In genomic region chr10:101767966-101768790, GRCh38 we compare ENCODE assay signal across 2 cellular contexts.
TF ChIP-seq lines count a peak whose summit lies in the region.

No MANE protein-coding gene starts in this region.

TF ChIP-seq in SK-N-SH, 30 proteins besides CTCF, POLR2A, EP300 and RAD21 (continued from another document):
- TF ChIP-seq NRF1 (IDR thresholded peaks at IDR 0.05; ENCODE audit: low read depth, low read length) (no peak), RFX5 (IDR thresholded peaks at IDR 0.05; ENCODE audit: low read length) (no peak), TCF12 (IDR thresholded peaks at IDR 0.05) (no peak), PBX3 (IDR thresholded peaks at IDR 0.05) (no peak), TAF1 (IDR thresholded peaks at IDR 0.05; ENCODE audit: borderline replicate concordance, low read depth, low read length) (no peak), POLR2AphosphoS5 (IDR thresholded peaks at IDR 0.05; ENCODE audit: low read depth, low read length) (no peak), MAX (IDR thresholded peaks at IDR 0.05; ENCODE audit: low read depth) (no peak), SMC3 (IDR thresholded peaks at IDR 0.05; ENCODE audit: low read depth, low read length) (no peak), FOXM1 (IDR thresholded peaks at IDR 0.05; ENCODE audit: low read depth) (no peak), EZH2phosphoT487 (IDR thresholded peaks at IDR 0.05; ENCODE audit: borderline replicate concordance, low read depth) (no peak), NFIC (IDR thresholded peaks at IDR 0.05; ENCODE audit: borderline replicate concordance) (no peak), YY1 (IDR thresholded peaks at IDR 0.05; ENCODE audit: low read depth) (no peak)
- TF ChIP-seq, protein P1, sequence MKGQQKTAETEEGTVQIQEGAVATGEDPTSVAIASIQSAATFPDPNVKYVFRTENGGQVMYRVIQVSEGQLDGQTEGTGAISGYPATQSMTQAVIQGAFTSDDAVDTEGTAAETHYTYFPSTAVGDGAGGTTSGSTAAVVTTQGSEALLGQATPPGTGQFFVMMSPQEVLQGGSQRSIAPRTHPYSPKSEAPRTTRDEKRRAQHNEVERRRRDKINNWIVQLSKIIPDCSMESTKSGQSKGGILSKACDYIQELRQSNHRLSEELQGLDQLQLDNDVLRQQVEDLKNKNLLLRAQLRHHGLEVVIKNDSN (IDR thresholded peaks at IDR 0.05; ENCODE audit: borderline replicate concordance, low read depth) = no peak
- TF ChIP-seq, protein P2, sequence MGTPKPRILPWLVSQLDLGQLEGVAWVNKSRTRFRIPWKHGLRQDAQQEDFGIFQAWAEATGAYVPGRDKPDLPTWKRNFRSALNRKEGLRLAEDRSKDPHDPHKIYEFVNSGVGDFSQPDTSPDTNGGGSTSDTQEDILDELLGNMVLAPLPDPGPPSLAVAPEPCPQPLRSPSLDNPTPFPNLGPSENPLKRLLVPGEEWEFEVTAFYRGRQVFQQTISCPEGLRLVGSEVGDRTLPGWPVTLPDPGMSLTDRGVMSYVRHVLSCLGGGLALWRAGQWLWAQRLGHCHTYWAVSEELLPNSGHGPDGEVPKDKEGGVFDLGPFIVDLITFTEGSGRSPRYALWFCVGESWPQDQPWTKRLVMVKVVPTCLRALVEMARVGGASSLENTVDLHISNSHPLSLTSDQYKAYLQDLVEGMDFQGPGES (IDR thresholded peaks at IDR 0.05; ENCODE audit: low read depth, low read length) = no peak
- TF ChIP-seq, protein P3, sequence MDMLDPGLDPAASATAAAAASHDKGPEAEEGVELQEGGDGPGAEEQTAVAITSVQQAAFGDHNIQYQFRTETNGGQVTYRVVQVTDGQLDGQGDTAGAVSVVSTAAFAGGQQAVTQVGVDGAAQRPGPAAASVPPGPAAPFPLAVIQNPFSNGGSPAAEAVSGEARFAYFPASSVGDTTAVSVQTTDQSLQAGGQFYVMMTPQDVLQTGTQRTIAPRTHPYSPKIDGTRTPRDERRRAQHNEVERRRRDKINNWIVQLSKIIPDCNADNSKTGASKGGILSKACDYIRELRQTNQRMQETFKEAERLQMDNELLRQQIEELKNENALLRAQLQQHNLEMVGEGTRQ (IDR thresholded peaks at IDR 0.05; ENCODE audit: borderline replicate concordance, low read depth, low read length) = no peak

TF ChIP-seq in SK-N-SH treated with all-trans-retinoic acid at 6 μM for 48 hours, 23 proteins besides CTCF, POLR2A, EP300 and RAD21:
- TF ChIP-seq, protein P4, sequence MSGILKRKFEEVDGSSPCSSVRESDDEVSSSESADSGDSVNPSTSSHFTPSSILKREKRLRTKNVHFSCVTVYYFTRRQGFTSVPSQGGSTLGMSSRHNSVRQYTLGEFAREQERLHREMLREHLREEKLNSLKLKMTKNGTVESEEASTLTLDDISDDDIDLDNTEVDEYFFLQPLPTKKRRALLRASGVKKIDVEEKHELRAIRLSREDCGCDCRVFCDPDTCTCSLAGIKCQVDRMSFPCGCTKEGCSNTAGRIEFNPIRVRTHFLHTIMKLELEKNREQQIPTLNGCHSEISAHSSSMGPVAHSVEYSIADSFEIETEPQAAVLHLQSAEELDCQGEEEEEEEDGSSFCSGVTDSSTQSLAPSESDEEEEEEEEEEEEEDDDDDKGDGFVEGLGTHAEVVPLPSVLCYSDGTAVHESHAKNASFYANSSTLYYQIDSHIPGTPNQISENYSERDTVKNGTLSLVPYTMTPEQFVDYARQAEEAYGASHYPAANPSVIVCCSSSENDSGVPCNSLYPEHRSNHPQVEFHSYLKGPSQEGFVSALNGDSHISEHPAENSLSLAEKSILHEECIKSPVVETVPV (CRISPR knock-in tag; IDR thresholded peaks at IDR 0.05) = no peak
- TF ChIP-seq BACH2 (CRISPR knock-in tag; IDR thresholded peaks at IDR 0.05; ENCODE audit: borderline replicate concordance) (no peak), TOX (CRISPR knock-in tag; IDR thresholded peaks at IDR 0.05; ENCODE audit: borderline replicate concordance) (no peak), PPARA (CRISPR knock-in tag; IDR thresholded peaks at IDR 0.05; ENCODE audit: borderline replicate concordance) (no peak)
